In the genomic region with DNA sequence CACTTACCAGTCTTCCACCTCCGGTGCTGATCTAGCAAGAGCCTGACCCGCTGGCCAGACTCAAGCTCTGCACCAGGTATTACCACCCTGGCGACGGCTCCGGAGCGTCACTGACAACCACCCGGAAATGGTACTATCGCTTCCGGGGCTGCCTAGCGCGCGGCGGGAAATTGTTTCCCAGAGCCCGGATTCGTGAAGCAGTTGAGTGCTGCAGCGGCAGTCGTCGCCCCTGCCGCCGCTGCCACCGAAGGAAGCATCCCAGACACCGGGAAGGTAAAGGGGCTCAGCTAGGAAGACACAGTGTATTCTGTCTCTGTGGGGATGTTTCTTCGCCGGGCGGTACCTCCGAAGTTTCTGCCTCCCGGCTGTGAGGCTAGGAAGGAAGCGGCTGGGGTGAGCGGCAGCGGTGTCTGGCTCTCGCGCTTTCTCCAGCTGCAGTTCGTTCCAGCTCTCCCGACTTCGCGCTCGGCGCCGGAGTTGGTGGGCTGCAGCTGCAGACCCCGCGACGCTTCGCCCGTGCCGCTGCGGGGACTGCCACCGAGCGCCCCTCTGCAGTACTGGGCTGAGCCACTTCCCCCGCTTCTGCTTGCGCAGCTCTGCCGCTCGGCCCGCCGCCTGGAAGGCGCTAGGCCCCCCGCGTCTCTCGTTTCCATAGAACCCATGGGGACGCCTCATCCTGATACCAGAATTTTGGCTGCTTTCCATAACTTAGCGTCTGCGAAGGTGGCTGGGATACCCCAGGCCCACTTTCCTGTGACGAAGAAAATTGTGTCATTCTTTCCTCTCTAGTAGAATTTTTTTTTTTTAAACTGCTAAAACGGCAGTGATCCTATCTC, we compare ENCODE assay signal across 8 cellular contexts. TPM values are rescaled to one million over a fixed set of nuclear protein-coding genes. Genes with fewer than 3 reads are reported as not detected.
DNase-seq lines count a peak whose midpoint lies in the region; ATAC-seq and TF ChIP-seq lines count a peak whose summit lies in the region.

A gene with protein sequence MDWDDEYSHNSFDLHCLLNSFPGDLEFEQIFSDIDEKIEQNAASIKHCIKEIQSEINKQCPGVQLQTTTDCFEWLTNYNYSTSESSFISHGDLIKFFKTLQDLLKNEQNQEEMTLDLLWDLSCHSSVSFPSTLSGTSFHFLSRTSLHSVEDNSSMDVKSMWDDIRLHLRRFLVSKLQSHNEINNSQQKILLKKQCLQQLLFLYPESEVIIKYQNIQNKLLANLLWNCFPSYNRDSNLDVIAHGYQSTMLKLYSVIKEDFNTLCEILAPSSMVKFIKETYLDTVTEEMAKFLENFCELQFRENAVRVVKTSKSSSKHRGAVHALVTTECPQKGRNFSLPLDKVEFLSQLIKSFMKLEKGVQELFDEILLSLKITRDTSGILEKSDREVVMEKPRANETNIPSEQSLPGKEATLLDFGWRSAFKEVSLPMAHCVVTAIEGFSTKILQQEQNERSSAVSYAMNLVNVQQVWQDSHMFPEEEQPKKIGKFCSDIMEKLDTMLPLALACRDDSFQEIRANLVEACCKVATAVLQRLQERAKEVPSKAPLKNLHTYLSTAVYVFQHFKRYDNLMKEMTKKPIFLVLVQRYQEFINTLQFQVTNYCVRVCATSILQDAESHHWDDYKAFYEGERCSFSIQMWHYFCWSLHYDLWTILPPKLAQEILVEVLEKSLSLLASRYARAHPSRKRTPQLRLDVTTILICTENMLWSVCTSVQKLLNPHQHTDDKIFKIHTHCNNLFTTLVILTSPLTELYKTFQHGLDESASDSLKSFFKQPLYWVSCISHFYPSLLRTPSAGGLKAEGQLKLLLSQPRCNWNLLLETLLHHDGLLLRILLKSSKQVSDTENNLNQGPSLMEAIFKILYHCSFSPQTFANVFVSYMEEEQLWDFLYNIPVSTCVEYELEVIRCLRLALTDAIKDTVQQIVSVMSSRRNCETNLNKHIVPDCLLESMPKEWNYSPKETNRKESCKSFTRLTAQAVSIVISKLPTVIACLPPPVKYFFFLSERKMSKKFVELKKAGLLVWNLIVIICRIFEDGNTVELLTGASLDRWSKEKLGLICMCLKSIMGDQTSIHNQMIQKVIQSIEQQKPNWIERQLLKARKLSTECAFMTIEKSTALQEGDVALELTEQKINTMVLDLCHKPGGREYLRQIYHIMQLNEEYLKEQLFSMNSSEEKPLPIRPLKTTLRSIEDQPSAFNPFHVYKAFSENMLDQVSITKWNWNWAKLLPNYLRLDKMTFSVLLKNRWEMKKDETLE (N-terminal part only) (minus strand): TSS at position 112 of the 836 bp plus-strand sequence. CDS start 81,478 bp downstream, outside the sequence.
A gene (plus strand): TSS at position 177 of the 836 bp plus-strand sequence. CDS start 10,142 bp downstream, outside the sequence.

- peak within 1 kb of the TSS; percentile 73 for H3K27ac ChIP-seq in CD4-positive, CD25-positive, alpha-beta regulatory T cell (ENCODE audit: insufficient read depth, low read length, poor library complexity, severe bottlenecking)
- H3K27ac ChIP-seq in ectodermal cell (ENCODE audit: insufficient read depth, low read depth, low read length, poor library complexity, severe bottlenecking) (peak within 1 kb of the TSS; percentile 87), lung (ENCODE audit: low read depth in 1 of 2, low read length in 1 of 2) (peak within 1 kb of the TSS; percentile 89 to 90)

- DNase-seq in CD4-positive, CD25-positive, alpha-beta regulatory T cell: peak; percentile 78 to 92 (median 87)
- DNase-seq in NCI-H82 treated with DMSO at 0.1 percent for 48 hours (lab: John Stamatoyannopoulos, UW; ENCODE audit: unreplicated experiment): peak; percentile 47
- peak; percentile 93 for DNase-seq in activated CD8-positive, alpha-beta T cell treated with anti-CD3 and anti-CD28 coated beads for 36 hours
- peak; percentile 90 for DNase-seq in lung (ENCODE audit: low spot score)
- DNase-seq in stimulated activated CD4-positive, alpha-beta T cell treated with anti-CD3 and anti-CD28 coated beads, TNF-alpha, amount 100 ng/mL, for 24 hours (ENCODE audit: low read depth in 3 of 3): peak; percentile 76 to 88 (median 77)

- CTCF ChIA-PET in activated CD8-positive, alpha-beta T cell treated with anti-CD3 and anti-CD28 coated beads for 36 hours (lab: Charles Lee): interaction anchor here (1.2 to 1.8 kb wide), 4 partner anchors 12 to 119 kb away, joined by 3 to 5 read pairs (median 4); no protein-coding TSS in a partner anchor

- H3K27me3 Mint-ChIP-seq in CD4-positive, CD25-positive, alpha-beta regulatory T cell: no peaks in the 10 kb centered on the region
- no peaks in the 10 kb centered on the region for H3K27me3 Mint-ChIP-seq in activated CD8-positive, alpha-beta T cell treated with anti-CD3 and anti-CD28 coated beads for 36 hours

- H3K4me1 Mint-ChIP-seq in CD4-positive, CD25-positive, alpha-beta regulatory T cell: peaks cover 26 to 64% (median 42%) of the 10 kb centered on the region in 4 donors
- peaks cover 34% of the 10 kb centered on the region for H3K4me1 Mint-ChIP-seq in activated CD8-positive, alpha-beta T cell treated with anti-CD3 and anti-CD28 coated beads for 36 hours (ENCODE audit: low read depth)

- no peaks in the 10 kb centered on the region for H3K9me3 Mint-ChIP-seq in CD4-positive, CD25-positive, alpha-beta regulatory T cell
- no peaks in the 10 kb centered on the region for H3K9me3 Mint-ChIP-seq in activated CD8-positive, alpha-beta T cell treated with anti-CD3 and anti-CD28 coated beads for 36 hours

- H3K27ac Mint-ChIP-seq in CD4-positive, CD25-positive, alpha-beta regulatory T cell: peak within 1 kb of the TSS; percentile 69 to 88 (median 74)
- peak within 1 kb of the TSS; percentile 84 for H3K27ac Mint-ChIP-seq in activated CD8-positive, alpha-beta T cell treated with anti-CD3 and anti-CD28 coated beads for 36 hours

- peaks cover 22% of the 10 kb centered on the region for H3K4me1 ChIP-seq in CD4-positive, CD25-positive, alpha-beta regulatory T cell (ENCODE audit: control insufficient read depth, insufficient read depth, low read length, poor library complexity, severe bottlenecking)
- H3K4me1 ChIP-seq in ectodermal cell (ENCODE audit: control insufficient read depth, insufficient read depth, low read length) (peaks cover 5% of the 10 kb centered on the region), lung (ENCODE audit: control insufficient read depth in 2 of 2, insufficient read depth in 2 of 2, low read length in 2 of 2) (peaks cover 0 to 11% of the 10 kb centered on the region in 2 donors)

- peak within 1 kb of the TSS; percentile 95 to 99 (median 97) for H3K4me3 Mint-ChIP-seq in CD4-positive, CD25-positive, alpha-beta regulatory T cell
- peak within 1 kb of the TSS; percentile 81 for H3K4me3 Mint-ChIP-seq in activated CD8-positive, alpha-beta T cell treated with anti-CD3 and anti-CD28 coated beads for 36 hours

- POLR2A ChIA-PET in activated CD8-positive, alpha-beta T cell treated with anti-CD3 and anti-CD28 coated beads for 36 hours (lab: Charles Lee): interaction anchor here (0.6 to 1.2 kb wide), 2 partner anchors 9 to 36 kb away, joined by 3 to 4 read pairs; no protein-coding TSS in a partner anchor

- ATAC-seq in CD4-positive, CD25-positive, alpha-beta regulatory T cell (ENCODE audit: low read depth in 2 of 2): peak; percentile 93
- peak; percentile 94 for ATAC-seq in GM19438 (IDR thresholded peaks at IDR 0.05; ENCODE audit: low read depth, unreplicated experiment)
- ATAC-seq in HG03571 (IDR thresholded peaks at IDR 0.05; ENCODE audit: unreplicated experiment): peak; percentile 97
- ATAC-seq in activated CD8-positive, alpha-beta T cell treated with anti-CD3 and anti-CD28 coated beads for 36 hours: peak; percentile 88
- ATAC-seq in lung (ENCODE audit: insufficient read depth, low FRiP score): peak; percentile 96

- peaks cover 4% of the 10 kb centered on the region for H3K36me3 Mint-ChIP-seq in CD4-positive, CD25-positive, alpha-beta regulatory T cell
- no peaks in the 10 kb centered on the region for H3K36me3 Mint-ChIP-seq in activated CD8-positive, alpha-beta T cell treated with anti-CD3 and anti-CD28 coated beads for 36 hours (ENCODE audit: low read depth)

- TF ChIP-seq CTCF in activated CD8-positive, alpha-beta T cell treated with anti-CD3 and anti-CD28 coated beads for 36 hours (IDR thresholded peaks at IDR 0.05): no peak
- TF ChIP-seq CTCF in lung (IDR thresholded peaks at IDR 0.05; ENCODE audit: control extremely low read depth, extremely low read depth): no peak

- H3K27me3 ChIP-seq in CD4-positive, CD25-positive, alpha-beta regulatory T cell (ENCODE audit: control insufficient read depth, insufficient read depth, low read length): no peaks in the 10 kb centered on the region
- H3K27me3 ChIP-seq in ectodermal cell (ENCODE audit: control insufficient read depth, insufficient read depth, low read length, poor library complexity, severe bottlenecking) (no peaks in the 10 kb centered on the region), lung (ENCODE audit: control insufficient read depth, insufficient read depth) (no peaks in the 10 kb centered on the region)

- intact Hi-C loops in activated CD8-positive, alpha-beta T cell treated with anti-CD3 and anti-CD28 coated beads for 36 hours (cut with micrococcal nuclease): loop anchor here (10.0 kb wide), 3 partner anchors 76 to 236 kb away; no protein-coding TSS in a partner anchor

- peak within 1 kb of the TSS; percentile 91 for H3K4me3 ChIP-seq in CD4-positive, CD25-positive, alpha-beta regulatory T cell (ENCODE audit: low read depth, low read length)
- H3K4me3 ChIP-seq in ectodermal cell (ENCODE audit: insufficient read depth, low read depth, low read length): peak within 1 kb of the TSS; percentile 97
- peak within 1 kb of the TSS; percentile 90 for H3K4me3 ChIP-seq in lung

- no peaks in the 10 kb centered on the region for H3K36me3 ChIP-seq in CD4-positive, CD25-positive, alpha-beta regulatory T cell (ENCODE audit: control insufficient read depth, insufficient read depth, low read length)
- H3K36me3 ChIP-seq in ectodermal cell (ENCODE audit: control insufficient read depth, insufficient read depth, low read length) (no peaks in the 10 kb centered on the region), lung (ENCODE audit: control insufficient read depth in 2 of 2, insufficient read depth in 2 of 2, low read length in 2 of 2) (no peaks in the 10 kb centered on the region)

- WGBS in ectodermal cell, 2 experiments: 0 to 1% methylated on average over 63 of the region's 63 CpGs
- 0 to 1% methylated on average over 58 to 63 of the region's 63 CpGs for WGBS in lung, 2 donors

- H3K9me3 ChIP-seq in CD4-positive, CD25-positive, alpha-beta regulatory T cell (ENCODE audit: control insufficient read depth in 2 of 2, low read length in 2 of 2): no peaks in the 10 kb centered on the region
- H3K9me3 ChIP-seq in ectodermal cell (ENCODE audit: control insufficient read depth, low read length) (no peaks in the 10 kb centered on the region), lung (ENCODE audit: control insufficient read depth in 2 of 2, insufficient read depth in 1 of 2, low read length in 1 of 2) (no peaks in the 10 kb centered on the region)

RNA-seq across cellular contexts. Expression of the first gene that starts in this region (rescaled TPM):
- total RNA-seq in CD4-positive, CD25-positive, alpha-beta regulatory T cell: 4.6 TPM
- polyA plus RNA-seq in CD4-positive, CD25-positive, alpha-beta regulatory T cell: 1 to 10 TPM in 3 of 4 donors, under 1 TPM in 1; 0.42 to 1.4 (median 1.3) TPM
- total RNA-seq in activated CD8-positive, alpha-beta T cell treated with anti-CD3 and anti-CD28 coated beads for 36 hours: under 1 TPM; 0.32 to 0.54 TPM
- 2.8 TPM for polyA plus RNA-seq in ectodermal cell (2013, experiment 1 of 4)
- polyA plus RNA-seq in ectodermal cell (2013, experiment 2 of 4): 3.2 TPM
- 3.1 TPM for polyA plus RNA-seq in ectodermal cell (2013, experiment 3 of 4)
- polyA plus RNA-seq in ectodermal cell (2013, experiment 4 of 4): 2.4 TPM
- total RNA-seq in lung: 10 to 100 TPM in 1 of 2 donors, 1 to 10 TPM in 1; 6.2 to 20.2 TPM
- polyA plus RNA-seq in lung: 1 to 10 TPM in 1 of 2 donors, under 1 TPM in 1; 0.79 to 1.1 TPM

RNA-seq across cellular contexts. Expression of the second gene that starts in this region (rescaled TPM):
- total RNA-seq in CD4-positive, CD25-positive, alpha-beta regulatory T cell: 16.5 TPM
- 1 to 10 TPM; 6.7 to 7.2 (median 7.0) TPM for polyA plus RNA-seq in CD4-positive, CD25-positive, alpha-beta regulatory T cell
- total RNA-seq in activated CD8-positive, alpha-beta T cell treated with anti-CD3 and anti-CD28 coated beads for 36 hours: 10 to 100 TPM; 11.5 to 14.5 TPM
- polyA plus RNA-seq in ectodermal cell (2013, experiment 1 of 4): 21.1 TPM
- 18.8 TPM for polyA plus RNA-seq in ectodermal cell (2013, experiment 2 of 4)
- polyA plus RNA-seq in ectodermal cell (2013, experiment 3 of 4): 18.5 TPM
- 18.3 TPM for polyA plus RNA-seq in ectodermal cell (2013, experiment 4 of 4)
- total RNA-seq in lung: 10 to 100 TPM in 1 of 2 donors, 1 to 10 TPM in 1; 5.3 to 29.5 TPM
- 1 to 10 TPM; 2.1 to 4.8 TPM for polyA plus RNA-seq in lung

Comparison
In these comparisons a context has a peak if more than half of its experiments do, and no peak if none do; other contexts are left out.
1. Peak in every context shown above with its lines: DNase-seq, ATAC-seq, H3K4me3 ChIP-seq and H3K27ac ChIP-seq.